Comparison of ENCODE assay signal across 1 cellular context in the genomic region with DNA sequence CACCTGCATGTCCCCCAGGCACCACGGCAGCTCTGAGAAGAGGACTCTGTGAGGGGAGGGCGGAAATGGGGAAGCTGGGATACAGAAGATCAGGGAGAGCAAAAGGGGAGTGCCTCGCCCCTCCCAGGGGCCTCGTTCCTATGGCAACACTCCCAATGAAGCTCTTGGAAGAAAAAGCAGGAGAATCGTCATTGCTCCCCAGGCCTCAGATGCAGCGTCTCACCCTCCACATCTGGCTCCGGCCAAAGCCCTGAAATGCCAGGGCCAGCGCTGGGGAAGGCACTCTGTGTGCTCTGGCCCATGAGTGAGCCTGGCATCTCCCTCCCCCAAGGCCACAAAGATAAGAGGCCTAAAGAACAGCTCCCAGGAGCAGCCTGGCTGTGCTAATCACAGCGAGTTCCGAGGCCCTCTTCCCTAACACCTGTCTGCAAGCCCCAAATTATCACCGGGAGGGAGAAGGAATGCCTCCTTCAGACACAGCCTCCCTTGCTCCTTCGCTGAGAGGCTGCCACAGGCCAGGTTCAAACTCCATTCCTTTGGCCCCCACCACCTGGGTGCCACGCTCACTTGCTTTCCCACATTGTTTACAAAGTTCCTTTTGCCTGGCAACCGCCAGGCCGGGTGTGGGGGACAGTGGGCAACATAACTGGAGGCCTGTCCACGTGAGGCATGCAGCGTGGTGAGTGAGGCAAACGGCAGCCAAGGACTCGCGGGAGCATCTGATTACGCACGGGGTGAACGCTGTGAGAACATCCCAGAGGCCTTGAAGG.
A peak's percentile ranks its signal among the peaks of the same experiment; 100 is the strongest.
TF ChIP-seq lines count a peak whose summit lies in the region.

No MANE protein-coding gene starts in this region.

TF ChIP-seq in K562, 482 proteins besides CTCF, POLR2A, EP300 and RAD21 (continued from another document and continues in another):
- TF ChIP-seq, protein P1, sequence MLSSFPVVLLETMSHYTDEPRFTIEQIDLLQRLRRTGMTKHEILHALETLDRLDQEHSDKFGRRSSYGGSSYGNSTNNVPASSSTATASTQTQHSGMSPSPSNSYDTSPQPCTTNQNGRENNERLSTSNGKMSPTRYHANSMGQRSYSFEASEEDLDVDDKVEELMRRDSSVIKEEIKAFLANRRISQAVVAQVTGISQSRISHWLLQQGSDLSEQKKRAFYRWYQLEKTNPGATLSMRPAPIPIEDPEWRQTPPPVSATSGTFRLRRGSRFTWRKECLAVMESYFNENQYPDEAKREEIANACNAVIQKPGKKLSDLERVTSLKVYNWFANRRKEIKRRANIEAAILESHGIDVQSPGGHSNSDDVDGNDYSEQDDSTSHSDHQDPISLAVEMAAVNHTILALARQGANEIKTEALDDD (IDR thresholded peaks at IDR 0.05): no peak
- TF ChIP-seq THRA (IDR thresholded peaks at IDR 0.05): no peak
- TF ChIP-seq DPF2 (IDR thresholded peaks at IDR 0.05): no peak
- no peak for TF ChIP-seq PCBP1 (IDR thresholded peaks at IDR 0.05; ENCODE audit: low read depth, low read length, poor library complexity, severe bottlenecking)
- no peak for TF ChIP-seq NFYB (IDR thresholded peaks at IDR 0.05; ENCODE audit: extremely low read depth, insufficient read length)
- TF ChIP-seq PREB (CRISPR knock-in tag; IDR thresholded peaks at IDR 0.05): no peak
- TF ChIP-seq PRPF4 (IDR thresholded peaks at IDR 0.05; ENCODE audit: insufficient read depth, low read depth, low read length, poor library complexity, severe bottlenecking): no peak
- no peak for TF ChIP-seq NELFE (IDR thresholded peaks at IDR 0.05; ENCODE audit: insufficient read depth, insufficient read length)
- no peak for TF ChIP-seq CHD1 (IDR thresholded peaks at IDR 0.05; ENCODE audit: low read length)
- TF ChIP-seq, protein P2, sequence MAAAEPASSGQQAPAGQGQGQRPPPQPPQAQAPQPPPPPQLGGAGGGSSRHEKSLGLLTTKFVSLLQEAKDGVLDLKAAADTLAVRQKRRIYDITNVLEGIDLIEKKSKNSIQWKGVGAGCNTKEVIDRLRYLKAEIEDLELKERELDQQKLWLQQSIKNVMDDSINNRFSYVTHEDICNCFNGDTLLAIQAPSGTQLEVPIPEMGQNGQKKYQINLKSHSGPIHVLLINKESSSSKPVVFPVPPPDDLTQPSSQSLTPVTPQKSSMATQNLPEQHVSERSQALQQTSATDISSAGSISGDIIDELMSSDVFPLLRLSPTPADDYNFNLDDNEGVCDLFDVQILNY (CRISPR knock-in tag; IDR thresholded peaks at IDR 0.05): no peak
- TF ChIP-seq SETDB1 (IDR thresholded peaks at IDR 0.05; ENCODE audit: low read length): no peak
- TF ChIP-seq ZNF507 (tag; conservative IDR thresholded peaks at IDR 0.05): no peak
- no peak for TF ChIP-seq ZNF586 (CRISPR knock-in tag; conservative IDR thresholded peaks at IDR 0.05)
- no peak for TF ChIP-seq MYBL2 (IDR thresholded peaks at IDR 0.05; ENCODE audit: low read depth)
- TF ChIP-seq MYBL2 (CRISPR knock-in tag; IDR thresholded peaks at IDR 0.05; ENCODE audit: borderline replicate concordance): no peak
- TF ChIP-seq ATF1 (CRISPR knock-in tag; IDR thresholded peaks at IDR 0.05): no peak
- TF ChIP-seq ATF1 (tag; IDR thresholded peaks at IDR 0.05): no peak
- TF ChIP-seq MCM2 (IDR thresholded peaks at IDR 0.05; ENCODE audit: low read depth): no peak
- no peak for TF ChIP-seq PKNOX1 (IDR thresholded peaks at IDR 0.05)
- TF ChIP-seq HNRNPLL (IDR thresholded peaks at IDR 0.05; ENCODE audit: low read depth, low read length, poor library complexity, severe bottlenecking): no peak
- TF ChIP-seq KLF16 (IDR thresholded peaks at IDR 0.05): no peak
- TF ChIP-seq RBM25 (IDR thresholded peaks at IDR 0.05; ENCODE audit: low read depth, low read length, severe bottlenecking): no peak
- no peak for TF ChIP-seq ERF (CRISPR knock-in tag; IDR thresholded peaks at IDR 0.05)
- TF ChIP-seq ZNF77 (CRISPR knock-in tag; IDR thresholded peaks at IDR 0.05): no peak
- TF ChIP-seq ZBTB12 (CRISPR knock-in tag; IDR thresholded peaks at IDR 0.05): 0 out of 2 replicates have a peak, but pooled peaks have one; percentile 26
- TF ChIP-seq E2F8 (IDR thresholded peaks at IDR 0.05; ENCODE audit: low read depth, partially characterized antibody): no peak
- no peak for TF ChIP-seq PPARD (CRISPR knock-in tag; IDR thresholded peaks at IDR 0.05)
- no peak for TF ChIP-seq FOS (IDR thresholded peaks at IDR 0.05; ENCODE audit: extremely low read depth, insufficient read length)
- TF ChIP-seq POLR2H (tag; IDR thresholded peaks at IDR 0.05; ENCODE audit: low read depth): no peak
- no peak for TF ChIP-seq PTTG1 (tag; IDR thresholded peaks at IDR 0.05; ENCODE audit: low read depth)
- TF ChIP-seq, protein P3, sequence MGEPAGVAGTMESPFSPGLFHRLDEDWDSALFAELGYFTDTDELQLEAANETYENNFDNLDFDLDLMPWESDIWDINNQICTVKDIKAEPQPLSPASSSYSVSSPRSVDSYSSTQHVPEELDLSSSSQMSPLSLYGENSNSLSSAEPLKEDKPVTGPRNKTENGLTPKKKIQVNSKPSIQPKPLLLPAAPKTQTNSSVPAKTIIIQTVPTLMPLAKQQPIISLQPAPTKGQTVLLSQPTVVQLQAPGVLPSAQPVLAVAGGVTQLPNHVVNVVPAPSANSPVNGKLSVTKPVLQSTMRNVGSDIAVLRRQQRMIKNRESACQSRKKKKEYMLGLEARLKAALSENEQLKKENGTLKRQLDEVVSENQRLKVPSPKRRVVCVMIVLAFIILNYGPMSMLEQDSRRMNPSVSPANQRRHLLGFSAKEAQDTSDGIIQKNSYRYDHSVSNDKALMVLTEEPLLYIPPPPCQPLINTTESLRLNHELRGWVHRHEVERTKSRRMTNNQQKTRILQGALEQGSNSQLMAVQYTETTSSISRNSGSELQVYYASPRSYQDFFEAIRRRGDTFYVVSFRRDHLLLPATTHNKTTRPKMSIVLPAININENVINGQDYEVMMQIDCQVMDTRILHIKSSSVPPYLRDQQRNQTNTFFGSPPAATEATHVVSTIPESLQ (CRISPR knock-in tag; IDR thresholded peaks at IDR 0.05): no peak
- TF ChIP-seq TCF7 (IDR thresholded peaks at IDR 0.05; ENCODE audit: borderline replicate concordance): no peak
- no peak for TF ChIP-seq NFE2L1 (tag; IDR thresholded peaks at IDR 0.05; ENCODE audit: borderline replicate concordance, low read depth)
- TF ChIP-seq, protein P4, sequence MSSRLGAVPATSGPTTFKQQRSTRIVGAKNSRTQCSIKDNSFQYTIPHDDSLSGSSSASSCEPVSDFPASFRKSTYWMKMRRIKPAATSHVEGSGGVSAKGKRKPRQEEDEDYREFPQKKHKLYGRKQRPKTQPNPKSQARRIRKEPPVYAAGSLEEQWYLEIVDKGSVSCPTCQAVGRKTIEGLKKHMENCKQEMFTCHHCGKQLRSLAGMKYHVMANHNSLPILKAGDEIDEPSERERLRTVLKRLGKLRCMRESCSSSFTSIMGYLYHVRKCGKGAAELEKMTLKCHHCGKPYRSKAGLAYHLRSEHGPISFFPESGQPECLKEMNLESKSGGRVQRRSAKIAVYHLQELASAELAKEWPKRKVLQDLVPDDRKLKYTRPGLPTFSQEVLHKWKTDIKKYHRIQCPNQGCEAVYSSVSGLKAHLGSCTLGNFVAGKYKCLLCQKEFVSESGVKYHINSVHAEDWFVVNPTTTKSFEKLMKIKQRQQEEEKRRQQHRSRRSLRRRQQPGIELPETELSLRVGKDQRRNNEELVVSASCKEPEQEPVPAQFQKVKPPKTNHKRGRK (tag; IDR thresholded peaks at IDR 0.05): no peak
- no peak for TF ChIP-seq C11orf30 (IDR thresholded peaks at IDR 0.05; ENCODE audit: low read depth)
- TF ChIP-seq ZZZ3 (IDR thresholded peaks at IDR 0.05): no peak
- no peak; the same call in 1 of the 2 replicates for TF ChIP-seq ZNF263 (CRISPR knock-in tag; IDR thresholded peaks at IDR 0.05; ENCODE audit: borderline replicate concordance)
- TF ChIP-seq ZNF133 (CRISPR knock-in tag; IDR thresholded peaks at IDR 0.05): no peak
- TF ChIP-seq SMAD1 (IDR thresholded peaks at IDR 0.05; ENCODE audit: low read depth, low read length, partially characterized antibody): no peak
- TF ChIP-seq CHD4 (IDR thresholded peaks at IDR 0.05; ENCODE audit: insufficient read depth, insufficient replicate concordance, low read depth, low read length, poor library complexity, severe bottlenecking): no peak
- TF ChIP-seq, protein P5, sequence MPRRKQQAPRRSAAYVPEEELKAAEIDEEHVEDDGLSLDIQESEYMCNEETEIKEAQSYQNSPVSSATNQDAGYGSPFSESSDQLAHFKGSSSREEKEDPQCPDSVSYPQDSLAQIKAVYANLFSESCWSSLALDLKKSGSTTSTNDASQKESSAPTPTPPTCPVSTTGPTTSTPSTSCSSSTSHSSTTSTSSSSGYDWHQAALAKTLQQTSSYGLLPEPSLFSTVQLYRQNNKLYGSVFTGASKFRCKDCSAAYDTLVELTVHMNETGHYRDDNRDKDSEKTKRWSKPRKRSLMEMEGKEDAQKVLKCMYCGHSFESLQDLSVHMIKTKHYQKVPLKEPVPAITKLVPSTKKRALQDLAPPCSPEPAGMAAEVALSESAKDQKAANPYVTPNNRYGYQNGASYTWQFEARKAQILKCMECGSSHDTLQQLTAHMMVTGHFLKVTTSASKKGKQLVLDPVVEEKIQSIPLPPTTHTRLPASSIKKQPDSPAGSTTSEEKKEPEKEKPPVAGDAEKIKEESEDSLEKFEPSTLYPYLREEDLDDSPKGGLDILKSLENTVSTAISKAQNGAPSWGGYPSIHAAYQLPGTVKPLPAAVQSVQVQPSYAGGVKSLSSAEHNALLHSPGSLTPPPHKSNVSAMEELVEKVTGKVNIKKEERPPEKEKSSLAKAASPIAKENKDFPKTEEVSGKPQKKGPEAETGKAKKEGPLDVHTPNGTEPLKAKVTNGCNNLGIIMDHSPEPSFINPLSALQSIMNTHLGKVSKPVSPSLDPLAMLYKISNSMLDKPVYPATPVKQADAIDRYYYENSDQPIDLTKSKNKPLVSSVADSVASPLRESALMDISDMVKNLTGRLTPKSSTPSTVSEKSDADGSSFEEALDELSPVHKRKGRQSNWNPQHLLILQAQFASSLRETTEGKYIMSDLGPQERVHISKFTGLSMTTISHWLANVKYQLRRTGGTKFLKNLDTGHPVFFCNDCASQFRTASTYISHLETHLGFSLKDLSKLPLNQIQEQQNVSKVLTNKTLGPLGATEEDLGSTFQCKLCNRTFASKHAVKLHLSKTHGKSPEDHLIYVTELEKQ (CRISPR knock-in tag; IDR thresholded peaks at IDR 0.05): peak; percentile 15; the same call in 1 of the 2 replicates
- no peak for TF ChIP-seq STAT5B (CRISPR knock-in tag; IDR thresholded peaks at IDR 0.05)
- TF ChIP-seq HMG20B (CRISPR knock-in tag; IDR thresholded peaks at IDR 0.05): no peak
- TF ChIP-seq ZNF311 (CRISPR knock-in tag; IDR thresholded peaks at IDR 0.05): no peak
- no peak for TF ChIP-seq YY1 (IDR thresholded peaks at IDR 0.05; ENCODE audit: borderline replicate concordance in 1 of 3, control insufficient read depth in 1 of 3, extremely low read depth in 1 of 3, insufficient read depth in 3 of 3, insufficient read length in 1 of 3, insufficient replicate concordance in 2 of 3, low read depth in 1 of 3, low read length in 2 of 3)
- no peak for TF ChIP-seq CBX5 (IDR thresholded peaks at IDR 0.05; ENCODE audit: borderline replicate concordance, low read depth)
- TF ChIP-seq BCOR (IDR thresholded peaks at IDR 0.05): no peak
